22 cellular contexts compared by ENCODE assay signal in genomic region chr1:110771245-110772022, GRCh38.
"Had no signal": no experiment of that assay in that cellular context is flagged by ENCODE, and none has a peak within 500 bp of the region (broad histone marks: within the 10 kb centered on the region; RNA-seq: fewer than 3 reads in every experiment).

No MANE protein-coding gene starts in this region.

- DNase-seq: activated CD8-positive, alpha-beta memory T cell treated with anti-CD3 and anti-CD28 coated beads for 24 hours; activated CD8-positive, alpha-beta memory T cell treated with anti-CD3 and anti-CD28 coated beads, Interleukin-2, amount 50 U/mL, for 4 hours; activated T-cell treated with anti-CD3 and anti-CD28 coated beads, Interleukin-2, amount 50 U/mL, for 24 hours; adrenal gland; colonic mucosa; dorsolateral prefrontal cortex; effector memory CD8-positive, alpha-beta T cell; heart right ventricle; naive thymus-derived CD8-positive, alpha-beta T cell; retina; spleen; stimulated activated CD4-positive, alpha-beta T cell treated with anti-CD3 and anti-CD28 coated beads, Interleukin-4, amount 100 ng/mL, for 1 hour; stimulated activated naive CD4-positive, alpha-beta T cell treated with Interleukin-2 at 50 U/mL for 16 hours; T-helper 1 cell; T-helper 9 cell; upper lobe of left lung had no signal

- H3K4me1 Mint-ChIP-seq: activated T-helper 17 cell treated with anti-CD3 and anti-CD28 coated beads, Interleukin-2, amount 50 U/mL, for 72 hours; neural progenitor cell; WTC11 had no signal

- H3K27ac Mint-ChIP-seq: activated naive CD8-positive, alpha-beta T cell; activated T-cell treated with anti-CD3 and anti-CD28 coated beads, Interleukin-2, amount 50 U/mL, for 24 hours; activated T-helper 17 cell treated with anti-CD3 and anti-CD28 coated beads, Interleukin-2, amount 50 U/mL, for 72 hours; effector memory CD8-positive, alpha-beta T cell; naive thymus-derived CD8-positive, alpha-beta T cell; neural progenitor cell; WTC11 had no signal

- H3K27ac ChIP-seq: adrenal gland, colonic mucosa, dorsolateral prefrontal cortex, neural progenitor cell, spleen, thoracic aorta, upper lobe of left lung had no signal

- ATAC-seq: activated T-helper 17 cell treated with anti-CD3 and anti-CD28 coated beads, Interleukin-2, amount 50 U/mL, for 72 hours; effector memory CD8-positive, alpha-beta T cell; heart right ventricle; naive thymus-derived CD8-positive, alpha-beta T cell; WTC11 had no signal

- H3K27me3 ChIP-seq: adrenal gland, colonic mucosa, upper lobe of left lung had no signal

- H2AFZ ChIP-seq: neural progenitor cell had no signal

- H3K4me1 ChIP-seq: adrenal gland, colonic mucosa, neural progenitor cell had no signal

- H3K4me2 ChIP-seq: neural progenitor cell had no signal

- H3K36me3 ChIP-seq: adrenal gland, colonic mucosa, heart right ventricle, neural progenitor cell, spleen, thoracic aorta, upper lobe of left lung had no signal

- H3K4me3 Mint-ChIP-seq: activated naive CD8-positive, alpha-beta T cell; activated T-cell treated with anti-CD3 and anti-CD28 coated beads, Interleukin-2, amount 50 U/mL, for 24 hours; activated T-helper 17 cell treated with anti-CD3 and anti-CD28 coated beads, Interleukin-2, amount 50 U/mL, for 72 hours; effector memory CD8-positive, alpha-beta T cell; naive thymus-derived CD8-positive, alpha-beta T cell; neural progenitor cell; WTC11 had no signal

- H3K36me3 Mint-ChIP-seq: activated naive CD8-positive, alpha-beta T cell; naive thymus-derived CD8-positive, alpha-beta T cell; neural progenitor cell had no signal

- H3K9me3 ChIP-seq: adrenal gland, colonic mucosa, spleen, thoracic aorta, upper lobe of left lung had no signal

- H3K9ac ChIP-seq: neural progenitor cell had no signal

- H3K9me3 Mint-ChIP-seq: activated T-cell treated with anti-CD3 and anti-CD28 coated beads, Interleukin-2, amount 50 U/mL, for 24 hours; activated T-helper 17 cell treated with anti-CD3 and anti-CD28 coated beads, Interleukin-2, amount 50 U/mL, for 72 hours; effector memory CD8-positive, alpha-beta T cell; naive thymus-derived CD8-positive, alpha-beta T cell had no signal

- H3K4me3 ChIP-seq: adrenal gland, colonic mucosa, dorsolateral prefrontal cortex, heart right ventricle, lung, neural progenitor cell, spleen, thoracic aorta, upper lobe of left lung had no signal
